In the genomic region with DNA sequence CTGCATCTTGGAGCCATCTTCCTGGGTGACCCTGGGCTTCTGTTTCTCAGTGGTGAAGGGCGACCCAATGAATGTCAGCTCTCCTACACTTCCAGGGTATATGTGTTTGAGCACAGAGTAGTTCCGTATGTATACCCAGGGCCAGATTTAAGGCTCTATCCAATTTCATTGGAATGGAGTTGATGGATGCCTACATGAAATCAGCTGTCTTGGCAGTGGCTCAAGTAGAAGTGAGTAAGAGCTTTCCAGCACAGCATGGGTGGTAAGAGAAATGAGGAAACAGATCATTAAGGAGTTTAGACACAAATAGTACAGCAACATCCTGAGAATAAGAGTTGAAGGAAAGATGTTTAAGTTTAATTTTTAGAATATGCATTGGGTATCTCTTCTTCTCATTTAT, we compare ENCODE assay signal across 26 cellular contexts.
"Had no signal": no experiment of that assay in that cellular context is flagged by ENCODE, and none has a peak within 500 bp of the region (broad histone marks: within the 10 kb centered on the region; RNA-seq: fewer than 3 reads in every experiment).

No MANE protein-coding gene starts in this region.

- H3K27ac Mint-ChIP-seq: naive thymus-derived CD8-positive, alpha-beta T cell; nephron progenitor cell; stimulated activated effector memory CD8-positive, alpha-beta T cell treated with anti-CD3 and anti-CD28 coated beads, Interleukin-12 subunit alpha, Interleukin-12 subunit beta, amount 100 ng/mL, for 72 hours; type B pancreatic cell had no signal

- H3K9me3 Mint-ChIP-seq: naive thymus-derived CD8-positive, alpha-beta T cell; nephron progenitor cell; type B pancreatic cell had no signal

- H3K36me3 Mint-ChIP-seq: naive thymus-derived CD8-positive, alpha-beta T cell; stimulated activated effector memory CD8-positive, alpha-beta T cell treated with anti-CD3 and anti-CD28 coated beads, Interleukin-12 subunit alpha, Interleukin-12 subunit beta, amount 100 ng/mL, for 72 hours; type B pancreatic cell had no signal

- H3K4me3 ChIP-seq: coronary artery, esophagus squamous epithelium, heart right ventricle, left ventricle myocardium inferior, lower lobe of right lung, prostate gland, right atrium auricular region, sigmoid colon, testis, tibial artery had no signal

- H3K4me1 Mint-ChIP-seq: naive thymus-derived CD8-positive, alpha-beta T cell; nephron progenitor cell; stimulated activated effector memory CD8-positive, alpha-beta T cell treated with anti-CD3 and anti-CD28 coated beads, Interleukin-12 subunit alpha, Interleukin-12 subunit beta, amount 100 ng/mL, for 72 hours had no signal

- FAIRE-seq: endothelial cell of umbilical vein had no signal

- H3K36me3 ChIP-seq: esophagus squamous epithelium, heart right ventricle, left ventricle myocardium inferior, lower lobe of right lung, prostate gland, right atrium auricular region, sigmoid colon, tibial artery had no signal

- DNase-seq: dermis blood vessel endothelial cell; effector memory CD4-positive, alpha-beta T cell; esophagus squamous epithelium; foreskin melanocyte; glutamatergic neuron; heart right ventricle; hippocampal formation; left colon; left ventricle myocardium inferior; lower lobe of right lung; naive thymus-derived CD8-positive, alpha-beta T cell; nephron progenitor cell; nucleus accumbens; sigmoid colon; stimulated activated CD4-positive, alpha-beta T cell treated with anti-CD3 and anti-CD28 coated beads, Interleukin-2, amount 100 ng/mL, for 24 hours; stimulated activated CD4-positive, alpha-beta T cell treated with anti-CD3 and anti-CD28 coated beads, Interleukin-4, amount 100 ng/mL, for 24 hours; stimulated activated naive CD8-positive, alpha-beta T cell treated with anti-CD3 and anti-CD28 coated beads, Interleukin-15, Interleukin-2, amounts not matched to agents 100 U/mL and 50 U/mL, for 24 hours; substantia nigra; testis; tibial artery had no signal

- H3K27ac ChIP-seq: coronary artery, esophagus squamous epithelium, heart right ventricle, left ventricle myocardium inferior, lower lobe of right lung, prostate gland, right atrium auricular region, sigmoid colon, testis, tibial artery had no signal

- H3K4me3 Mint-ChIP-seq: naive thymus-derived CD8-positive, alpha-beta T cell; nephron progenitor cell; stimulated activated effector memory CD8-positive, alpha-beta T cell treated with anti-CD3 and anti-CD28 coated beads, Interleukin-12 subunit alpha, Interleukin-12 subunit beta, amount 100 ng/mL, for 72 hours; type B pancreatic cell had no signal

- H3K27me3 ChIP-seq: esophagus squamous epithelium, heart right ventricle, right atrium auricular region, sigmoid colon, testis, tibial artery had no signal

- H3K27me3 Mint-ChIP-seq: naive thymus-derived CD8-positive, alpha-beta T cell; type B pancreatic cell had no signal

- H3K4me1 ChIP-seq: esophagus squamous epithelium, heart right ventricle, left ventricle myocardium inferior, lower lobe of right lung, prostate gland, right atrium auricular region, sigmoid colon, testis, tibial artery had no signal

- H3K9me3 ChIP-seq: esophagus squamous epithelium, lower lobe of right lung, prostate gland, right atrium auricular region, sigmoid colon, testis, tibial artery had no signal
